ENCODE assay signal across 22 cellular contexts in the genomic region with DNA sequence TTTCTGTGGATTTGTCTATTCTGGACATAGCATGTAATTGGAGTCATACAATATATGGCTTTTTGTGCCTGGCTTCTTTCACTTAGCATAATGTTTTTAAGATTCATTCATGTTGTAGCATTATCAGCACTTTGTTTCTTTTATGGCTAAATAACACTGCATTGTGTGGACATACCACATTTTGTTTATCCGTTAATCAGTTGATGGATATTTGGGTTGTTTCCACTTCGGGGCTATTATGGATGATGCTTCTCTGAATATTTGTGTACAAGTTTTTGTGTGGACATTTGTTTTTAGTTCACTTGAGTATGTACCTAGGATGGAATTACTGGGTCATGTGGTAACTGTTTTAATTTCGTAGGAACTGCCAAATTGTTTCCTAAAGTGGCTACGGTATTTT. TPM values are rescaled to one million over a fixed set of nuclear protein-coding genes. Genes with fewer than 3 reads are reported as not detected.
DNase-seq lines count a peak whose midpoint lies in the region; ATAC-seq, FAIRE-seq and TF ChIP-seq lines count a peak whose summit lies in the region.
"Had no signal": no experiment of that assay in that cellular context is flagged by ENCODE, and none has a peak within 500 bp of the region (broad histone marks: within the 10 kb centered on the region; RNA-seq: fewer than 3 reads in every experiment).

No MANE protein-coding gene starts in this region.

- H3K27me3 Mint-ChIP-seq in neural crest cell (ENCODE audit: low read depth) = peaks cover 3% of the 10 kb centered on the region
- H3K27me3 Mint-ChIP-seq in type B pancreatic cell = no peaks in the 10 kb centered on the region
- H3K27me3 Mint-ChIP-seq: CD4-positive, alpha-beta T cell; T-cell had no signal

- no peaks in the 10 kb centered on the region for H3K27me3 ChIP-seq in Panc1 (ENCODE audit: control insufficient read depth, insufficient read depth, low read length)
- H3K27me3 ChIP-seq: BLaER1 treated with 17β-estradiol and CSF1 and Interleukin-3, amounts not matched to agents 10 nM and 100 nM had no signal

- no peak for TF ChIP-seq CTCF in D721Med (IDR thresholded peaks at IDR 0.05; ENCODE audit: insufficient read depth, missing control alignments)
- TF ChIP-seq CTCF in Panc1 (IDR thresholded peaks at IDR 0.05) = no peak
- no peak for TF ChIP-seq CTCF in neural crest cell (conservative IDR thresholded peaks at IDR 0.05)
- TF ChIP-seq CTCF in type B pancreatic cell (conservative IDR thresholded peaks at IDR 0.05) = no peak

- H3K9me3 ChIP-seq in Panc1 (ENCODE audit: control insufficient read depth, insufficient read depth, low read depth, low read length) = no peaks in the 10 kb centered on the region
- H3K9me3 ChIP-seq: A549 had no signal

- in situ Hi-C loops in Panc1 (cut with HindIII; ENCODE audit: low pct_unique_long_range_greater_than_20kb, low sequenced_read_pairs) = no loop called here

- H3K27ac Mint-ChIP-seq in neural crest cell (ENCODE audit: unreplicated experiment) (no peak overlapping the region), type B pancreatic cell (no peak overlapping the region)
- H3K27ac Mint-ChIP-seq: CD4-positive, alpha-beta T cell; T-cell had no signal

- BruUV-seq in Panc1 (replicated peaks; lab: Mats Ljungman, UMichigan) = TSS peak; percentile 0

- no peak overlapping the region for H3K27ac ChIP-seq in Panc1 (ENCODE audit: low read length)
- H3K27ac ChIP-seq: A549; BLaER1 treated with 17β-estradiol and CSF1 and Interleukin-3, amounts not matched to agents 10 nM and 100 nM; SK-N-MC had no signal

- intact Hi-C loops in Panc1 (cut with micrococcal nuclease; ENCODE audit: unreplicated experiment) = no loop called here

- peaks cover 41% of the 10 kb centered on the region for H3K4me1 ChIP-seq in Panc1 (ENCODE audit: control insufficient read depth, insufficient read depth, low read length)

- H3K9me3 Mint-ChIP-seq in neural crest cell (no peaks in the 10 kb centered on the region), type B pancreatic cell (no peaks in the 10 kb centered on the region)
- H3K9me3 Mint-ChIP-seq: CD4-positive, alpha-beta T cell; T-cell had no signal

- POLR2A ChIA-PET in Panc1 (lab: Charles Lee) = no interaction called here

- H3K36me3 Mint-ChIP-seq in neural crest cell (ENCODE audit: low read depth) (peaks cover 6% of the 10 kb centered on the region), type B pancreatic cell (peaks cover 19% of the 10 kb centered on the region)

- ATAC-seq in Panc1 (no peak), HG03095 (IDR thresholded peaks at IDR 0.05; ENCODE audit: unreplicated experiment) (no peak)
- ATAC-seq: A549, HCT116, T-cell had no signal

- H3K4me3 Mint-ChIP-seq in neural crest cell (peak overlapping the region; percentile 4), type B pancreatic cell (no peak overlapping the region)
- H3K4me3 Mint-ChIP-seq: CD4-positive, alpha-beta T cell; T-cell had no signal

- no peak overlapping the region for H3K4me3 ChIP-seq in Panc1 (ENCODE audit: low read depth in 2 of 2, low read length in 2 of 2)
- H3K4me3 ChIP-seq: A549; BLaER1 treated with 17β-estradiol and CSF1 and Interleukin-3, amounts not matched to agents 10 nM and 100 nM; SK-N-MC had no signal

- no peak for TF ChIP-seq POLR2A in GM12891 (IDR thresholded peaks at IDR 0.05; ENCODE audit: low read depth, low read length)

- H3K4me1 Mint-ChIP-seq in neural crest cell (peaks cover 58% of the 10 kb centered on the region), type B pancreatic cell (ENCODE audit: unreplicated experiment) (peaks cover 44% of the 10 kb centered on the region)

- CTCF ChIA-PET in Panc1 (lab: Charles Lee) = no interaction called here

- FAIRE-seq in D721Med (lab: Jason Lieb, UNC) = peak; percentile 79
- peak; percentile 5 for FAIRE-seq in GM12891 (lab: Jason Lieb, UNC)
- FAIRE-seq: A549, G401.6 had no signal

- no peaks in the 10 kb centered on the region for H3K36me3 ChIP-seq in Panc1 (ENCODE audit: control insufficient read depth, insufficient read depth, low read length)

- DNase-seq in D721Med (ENCODE audit: insufficient read length, low spot score) (no peak), GM12891 (ENCODE audit: insufficient read length, low spot score) (no peak), Panc1 (ENCODE audit: low read depth, low spot score) (no peak), neural crest cell (ENCODE audit: low read depth, low spot score) (no peak), type B pancreatic cell (ENCODE audit: extremely low spot score, unreplicated experiment) (no peak)
- no peak for DNase-seq in activated CD4-positive, alpha-beta T cell treated with anti-CD3 and anti-CD28 coated beads for 48 hours
- DNase-seq: AML-193; CD4-positive, alpha-beta T cell; DMS53; NCI-H1092 treated with DMSO at 0.1 percent for 48 hours; NCI-H1436; NCI-H187; NCI-H2107; NCI-H524 treated with DMSO at 0.1 percent for 48 hours; SIG-M5; T-cell had no signal

TF ChIP-seq in GM12891, 5 proteins besides CTCF, POLR2A, EP300 and RAD21:
- TF ChIP-seq SPI1 (IDR thresholded peaks at IDR 0.05; ENCODE audit: low read depth, low read length) (no peak), POU2F2 (IDR thresholded peaks at IDR 0.05; ENCODE audit: low read depth, low read length) (no peak), TAF1 (IDR thresholded peaks at IDR 0.05; ENCODE audit: low read depth, low read length) (no peak), POLR2AphosphoS5 (IDR thresholded peaks at IDR 0.05; ENCODE audit: low read depth, low read length) (no peak), PAX5 (IDR thresholded peaks at IDR 0.05; ENCODE audit: insufficient read depth, low read length, severe bottlenecking) (no peak)

RNA-seq across cellular contexts. Expression of gene LCOR, which starts 6.4 kb away (rescaled TPM):
- 5.8 TPM for polyA plus RNA-seq in GM12891 (2012; ENCODE audit: low read depth, missing spikeins)
- total RNA-seq in Panc1 (2021; ENCODE audit: unreplicated experiment) (58.0 TPM), neural crest cell (53.0 and 54.4 TPM in 2 replicates), type B pancreatic cell (ENCODE audit: low replicate concordance) (53.6 and 55.1 TPM in 2 replicates)
- polyA plus RNA-seq in Panc1 (2012; ENCODE audit: insufficient read length) = 7.9 TPM
